ENCODE assay signal across 25 cellular contexts in the genomic region with DNA sequence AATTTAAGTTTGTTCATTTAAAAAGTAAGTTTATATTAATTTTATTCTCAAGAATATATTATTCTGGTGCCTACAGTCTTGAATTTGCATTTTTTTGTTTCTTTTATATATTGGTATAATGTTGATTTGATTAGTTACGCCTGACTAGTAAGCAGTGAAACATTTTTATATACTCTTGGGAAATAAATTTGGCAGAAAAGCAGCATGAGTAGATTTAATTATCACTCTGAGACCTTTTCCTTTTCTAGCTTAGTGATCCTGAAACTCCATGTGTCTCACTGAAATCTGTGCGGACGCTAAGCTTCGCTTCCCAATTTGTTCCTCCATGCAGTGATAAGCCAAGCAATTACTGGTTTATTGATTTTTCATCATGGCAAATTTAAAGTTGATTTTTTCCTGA.
"Had no signal": no experiment of that assay in that cellular context is flagged by ENCODE, and none has a peak within 500 bp of the region (broad histone marks: within the 10 kb centered on the region; RNA-seq: fewer than 3 reads in every experiment).

No MANE protein-coding gene starts in this region.

- H3K4me3 Mint-ChIP-seq: activated CD8-positive, alpha-beta T cell treated with anti-CD3 and anti-CD28 coated beads for 36 hours; activated T-cell treated with anti-CD3 and anti-CD28 coated beads, Interleukin-2, amount 50 U/mL, for 4 hours; activated T-helper 17 cell treated with anti-CD3 and anti-CD28 coated beads, Interleukin-2, amount 50 U/mL, for 72 hours; naive thymus-derived CD8-positive, alpha-beta T cell; neural crest cell; stimulated activated naive B cell treated with anti-CD40 and anti-IgM and Interleukin-4, amounts not matched to agents 10 μg/mL and 1 μg/mL and 100 μg/mL, for 72 hours; WTC11 had no signal

- ATAC-seq: activated CD8-positive, alpha-beta T cell treated with anti-CD3 and anti-CD28 coated beads for 36 hours; activated T-cell treated with anti-CD3 and anti-CD28 coated beads, Interleukin-2, amount 50 U/mL, for 4 hours; activated T-helper 17 cell treated with anti-CD3 and anti-CD28 coated beads, Interleukin-2, amount 50 U/mL, for 72 hours; foreskin keratinocyte; left lobe of liver; lower lobe of right lung; naive thymus-derived CD8-positive, alpha-beta T cell; pancreas; stimulated activated naive B cell treated with anti-CD40 and anti-IgM and Interleukin-4, amounts not matched to agents 10 μg/mL and 1 μg/mL and 100 μg/mL, for 72 hours; WTC11 had no signal

- H3K27ac Mint-ChIP-seq: activated CD8-positive, alpha-beta T cell treated with anti-CD3 and anti-CD28 coated beads for 36 hours; activated T-helper 17 cell treated with anti-CD3 and anti-CD28 coated beads, Interleukin-2, amount 50 U/mL, for 72 hours; naive thymus-derived CD8-positive, alpha-beta T cell; stimulated activated naive B cell treated with anti-CD40 and anti-IgM and Interleukin-4, amounts not matched to agents 10 μg/mL and 1 μg/mL and 100 μg/mL, for 72 hours; WTC11 had no signal

- DNase-seq: activated CD4-positive, alpha-beta T cell treated with anti-CD3 and anti-CD28 coated beads, Interleukin-2, amount 50 U/mL, for 1 hour; activated CD8-positive, alpha-beta T cell treated with anti-CD3 and anti-CD28 coated beads for 36 hours; activated gamma-delta T cell treated with Interleukin-2 at 50 U/mL for 16 hours; activated naive CD4-positive, alpha-beta T cell treated with anti-CD3 and anti-CD28 coated beads, Interleukin-2, amount 50 U/mL, for 16 hours; activated T-cell treated with anti-CD3 and anti-CD28 coated beads, Interleukin-2, amount 50 U/mL, for 4 hours; colonic mucosa; effector memory CD4-positive, alpha-beta T cell; erythroblast; foreskin keratinocyte; kidney glomerular epithelial cell; lower lobe of right lung; mesenchymal stem cell; naive thymus-derived CD8-positive, alpha-beta T cell; nucleus accumbens; pancreas; stimulated activated CD4-positive, alpha-beta T cell treated with anti-CD3 and anti-CD28 coated beads, Interleukin-1b, Interleukin-23, amount 100 ng/mL, for 48 hours; stimulated activated naive B cell treated with anti-CD40 and anti-IgM and Interleukin-4, amounts not matched to agents 10 μg/mL and 1 μg/mL and 100 μg/mL, for 72 hours; stomach; T-helper 2 cell; thyroid gland; upper lobe of left lung had no signal

- H3K36me3 Mint-ChIP-seq: stimulated activated naive B cell treated with anti-CD40 and anti-IgM and Interleukin-4, amounts not matched to agents 10 μg/mL and 1 μg/mL and 100 μg/mL, for 72 hours; WTC11 had no signal

- H3K27me3 Mint-ChIP-seq: activated CD8-positive, alpha-beta T cell treated with anti-CD3 and anti-CD28 coated beads for 36 hours; activated T-helper 17 cell treated with anti-CD3 and anti-CD28 coated beads, Interleukin-2, amount 50 U/mL, for 72 hours; naive thymus-derived CD8-positive, alpha-beta T cell; stimulated activated naive B cell treated with anti-CD40 and anti-IgM and Interleukin-4, amounts not matched to agents 10 μg/mL and 1 μg/mL and 100 μg/mL, for 72 hours had no signal

- H3K9me3 Mint-ChIP-seq: activated CD8-positive, alpha-beta T cell treated with anti-CD3 and anti-CD28 coated beads for 36 hours; activated T-cell treated with anti-CD3 and anti-CD28 coated beads, Interleukin-2, amount 50 U/mL, for 4 hours; activated T-helper 17 cell treated with anti-CD3 and anti-CD28 coated beads, Interleukin-2, amount 50 U/mL, for 72 hours; naive thymus-derived CD8-positive, alpha-beta T cell; neural crest cell; stimulated activated naive B cell treated with anti-CD40 and anti-IgM and Interleukin-4, amounts not matched to agents 10 μg/mL and 1 μg/mL and 100 μg/mL, for 72 hours; WTC11 had no signal

- H3K4me1 Mint-ChIP-seq: activated T-helper 17 cell treated with anti-CD3 and anti-CD28 coated beads, Interleukin-2, amount 50 U/mL, for 72 hours; stimulated activated naive B cell treated with anti-CD40 and anti-IgM and Interleukin-4, amounts not matched to agents 10 μg/mL and 1 μg/mL and 100 μg/mL, for 72 hours had no signal

- FAIRE-seq: pancreas had no signal
